Comparison of ENCODE assay signal across 11 cellular contexts in the genomic region with DNA sequence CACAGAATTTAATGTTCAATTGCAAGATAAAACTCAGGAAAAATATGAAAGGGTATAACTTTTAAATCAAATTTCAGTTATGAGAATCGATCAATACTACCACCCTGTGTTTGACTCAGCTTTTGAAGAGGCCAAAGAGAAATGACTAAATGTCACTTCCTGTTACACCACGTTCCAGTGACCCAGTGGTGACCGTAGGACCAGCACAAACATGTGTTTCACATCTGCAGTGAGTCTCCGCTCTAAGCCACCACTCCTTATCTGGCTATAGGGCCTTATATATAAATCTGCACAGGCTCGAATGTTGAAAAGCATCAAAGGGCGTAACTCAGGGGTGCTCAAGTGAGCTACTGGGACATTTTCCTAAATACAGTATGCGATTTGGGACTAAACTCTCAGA.
"Had no signal": no experiment of that assay in that cellular context is flagged by ENCODE, and none has a peak within 500 bp of the region (broad histone marks: within the 10 kb centered on the region; RNA-seq: fewer than 3 reads in every experiment).

No MANE protein-coding gene starts in this region.

- DNase-seq: activated CD4-positive, alpha-beta T cell treated with anti-CD3 and anti-CD28 coated beads for 36 hours; activated gamma-delta T cell; activated naive CD8-positive, alpha-beta T cell treated with anti-CD3 and anti-CD28 coated beads, Interleukin-2, amount 50 U/mL, for 24 hours; kidney; left ventricle myocardium superior; thyroid gland had no signal

- H3K9me3 Mint-ChIP-seq: activated naive CD8-positive, alpha-beta T cell treated with anti-CD3 and anti-CD28 coated beads, Interleukin-2, amount 50 U/mL, for 24 hours; neural progenitor cell had no signal

- H3K27me3 Mint-ChIP-seq: activated CD4-positive, alpha-beta T cell treated with anti-CD3 and anti-CD28 coated beads for 36 hours; activated naive CD8-positive, alpha-beta T cell treated with anti-CD3 and anti-CD28 coated beads, Interleukin-2, amount 50 U/mL, for 24 hours had no signal

- H3K36me3 ChIP-seq: neural progenitor cell had no signal

- H3K27ac ChIP-seq: ascending aorta, gastroesophageal sphincter, neural progenitor cell, skin epidermis, thyroid gland, vagina had no signal

- H3K27me3 ChIP-seq: ascending aorta, gastroesophageal sphincter, neural progenitor cell, thyroid gland, vagina had no signal

- H3K4me3 Mint-ChIP-seq: activated CD4-positive, alpha-beta T cell treated with anti-CD3 and anti-CD28 coated beads for 36 hours; activated naive CD8-positive, alpha-beta T cell treated with anti-CD3 and anti-CD28 coated beads, Interleukin-2, amount 50 U/mL, for 24 hours; neural progenitor cell had no signal

- H3K4me1 ChIP-seq: ascending aorta, gastroesophageal sphincter, neural progenitor cell, vagina had no signal

- H3K27ac Mint-ChIP-seq: activated CD4-positive, alpha-beta T cell treated with anti-CD3 and anti-CD28 coated beads for 36 hours; activated naive CD8-positive, alpha-beta T cell treated with anti-CD3 and anti-CD28 coated beads, Interleukin-2, amount 50 U/mL, for 24 hours; neural progenitor cell had no signal

- ATAC-seq: activated CD4-positive, alpha-beta T cell treated with anti-CD3 and anti-CD28 coated beads for 36 hours; activated naive CD8-positive, alpha-beta T cell treated with anti-CD3 and anti-CD28 coated beads, Interleukin-2, amount 50 U/mL, for 24 hours; gastroesophageal sphincter; left ventricle myocardium superior had no signal

- H3K4me1 Mint-ChIP-seq: neural progenitor cell had no signal

- H3K4me3 ChIP-seq: ascending aorta, gastroesophageal sphincter, neural progenitor cell, skin epidermis, thyroid gland, vagina had no signal

- H3K9me3 ChIP-seq: ascending aorta, gastroesophageal sphincter, thyroid gland, vagina had no signal
